In the genomic region with DNA sequence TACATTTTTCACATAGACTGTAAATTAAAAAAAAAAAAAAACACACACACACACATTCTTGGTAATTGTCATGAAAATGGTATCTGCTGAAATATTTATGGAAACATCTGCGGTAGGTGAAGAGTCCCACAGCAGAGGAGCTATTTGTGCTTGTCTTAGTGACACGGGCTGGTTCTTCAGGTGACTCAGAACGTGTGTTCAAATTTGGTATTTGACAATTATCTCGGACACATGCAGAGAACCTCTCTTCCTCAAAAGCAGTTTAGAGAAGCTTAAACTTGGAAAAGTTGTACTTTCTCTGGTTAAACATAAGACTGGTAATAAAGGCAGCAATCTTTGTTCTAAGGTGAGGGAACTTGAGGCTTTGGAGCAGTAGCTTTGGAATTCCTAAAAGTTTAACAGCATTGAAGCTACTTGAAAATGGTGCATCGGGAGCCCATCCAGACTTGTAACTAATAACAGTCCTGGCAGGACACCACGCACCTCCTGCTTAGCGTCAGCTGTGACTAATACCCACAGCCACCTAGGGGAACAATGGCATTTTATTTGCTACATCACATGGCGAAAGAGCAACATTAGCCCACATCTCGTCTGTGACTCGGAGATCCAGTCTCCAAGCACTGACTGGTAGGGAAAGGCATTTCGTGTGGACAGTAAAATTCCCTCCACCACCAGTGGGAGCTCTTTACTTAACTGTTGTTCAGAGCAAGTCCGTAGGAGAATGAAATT, we compare ENCODE assay signal across 9 cellular contexts.
A peak's percentile ranks its signal among the peaks of the same experiment; 100 is the strongest.
DNase-seq lines count a peak whose midpoint lies in the region; FAIRE-seq and TF ChIP-seq lines count a peak whose summit lies in the region.
"Had no signal": no experiment of that assay in that cellular context is flagged by ENCODE, and none has a peak within 500 bp of the region (broad histone marks: within the 10 kb centered on the region; RNA-seq: fewer than 3 reads in every experiment).

No MANE protein-coding gene starts in this region.

- 42 to 49% methylated on average over 12 of the region's 12 CpGs for WGBS in testis, 2 donors

- H3K9me3 ChIP-seq in testis, result no peaks in the 10 kb centered on the region

- intact Hi-C loops in activated CD4-positive, alpha-beta memory T cell treated with anti-CD3 and anti-CD28 coated beads for 36 hours (cut with micrococcal nuclease), result no loop called here
- intact Hi-C loops in testis (cut with DNase I; ENCODE audit: low total_unique reads), result no loop called here

- no peak for FAIRE-seq in GM12892 (lab: Jason Lieb, UNC)

- POLR2A ChIA-PET in activated CD4-positive, alpha-beta memory T cell treated with anti-CD3 and anti-CD28 coated beads for 36 hours (lab: Charles Lee), result no interaction called here
- POLR2A ChIA-PET in activated CD4-positive, alpha-beta memory T cell treated with anti-CD3 and anti-CD28 coated beads, Interleukin-2, amount 10 ng/mL, durations not matched to agents 7 days and 5 days (lab: Charles Lee), result no interaction called here
- POLR2A ChIA-PET in activated CD4-positive, alpha-beta T cell treated with anti-CD3 and anti-CD28 coated beads, Interleukin-2, amount 10 ng/mL, durations not matched to agents 7 days and 5 days (lab: Charles Lee), result no interaction called here

- no peaks in the 10 kb centered on the region for H3K36me3 Mint-ChIP-seq in activated CD4-positive, alpha-beta memory T cell treated with anti-CD3 and anti-CD28 coated beads for 36 hours
- no peaks in the 10 kb centered on the region for H3K36me3 Mint-ChIP-seq in activated CD4-positive, alpha-beta memory T cell treated with anti-CD3 and anti-CD28 coated beads, Interleukin-2, amount 10 ng/mL, durations not matched to agents 7 days and 5 days (ENCODE audit: low read depth)
- H3K36me3 Mint-ChIP-seq in activated CD4-positive, alpha-beta T cell treated with anti-CD3 and anti-CD28 coated beads, Interleukin-2, amount 10 ng/mL, durations not matched to agents 7 days and 5 days (ENCODE audit: low read depth), result no peaks in the 10 kb centered on the region
- H3K36me3 Mint-ChIP-seq: activated naive CD8-positive, alpha-beta T cell treated with anti-CD3 and anti-CD28 coated beads, Interleukin-2, amount 10 ng/mL, durations not matched to agents 7 days and 5 days had no signal

- H3K4me3 Mint-ChIP-seq in activated CD4-positive, alpha-beta memory T cell treated with anti-CD3 and anti-CD28 coated beads for 36 hours, result no peak overlapping the region
- H3K4me3 Mint-ChIP-seq in activated CD4-positive, alpha-beta memory T cell treated with anti-CD3 and anti-CD28 coated beads, Interleukin-2, amount 10 ng/mL, durations not matched to agents 7 days and 5 days, result no peak overlapping the region
- H3K4me3 Mint-ChIP-seq in activated CD4-positive, alpha-beta T cell treated with anti-CD3 and anti-CD28 coated beads, Interleukin-2, amount 10 ng/mL, durations not matched to agents 7 days and 5 days, result no peak overlapping the region
- H3K4me3 Mint-ChIP-seq: activated naive CD8-positive, alpha-beta T cell treated with anti-CD3 and anti-CD28 coated beads, Interleukin-2, amount 10 ng/mL, durations not matched to agents 7 days and 5 days had no signal

- H3K4me1 Mint-ChIP-seq in activated CD4-positive, alpha-beta memory T cell treated with anti-CD3 and anti-CD28 coated beads for 36 hours (ENCODE audit: low read depth), result no peaks in the 10 kb centered on the region
- H3K4me1 Mint-ChIP-seq in activated CD4-positive, alpha-beta memory T cell treated with anti-CD3 and anti-CD28 coated beads, Interleukin-2, amount 10 ng/mL, durations not matched to agents 7 days and 5 days, result no peaks in the 10 kb centered on the region
- no peaks in the 10 kb centered on the region for H3K4me1 Mint-ChIP-seq in activated CD4-positive, alpha-beta T cell treated with anti-CD3 and anti-CD28 coated beads, Interleukin-2, amount 10 ng/mL, durations not matched to agents 7 days and 5 days
- H3K4me1 Mint-ChIP-seq: activated naive CD8-positive, alpha-beta T cell treated with anti-CD3 and anti-CD28 coated beads, Interleukin-2, amount 10 ng/mL, durations not matched to agents 7 days and 5 days had no signal

- no peaks in the 10 kb centered on the region for H3K9me3 Mint-ChIP-seq in activated CD4-positive, alpha-beta memory T cell treated with anti-CD3 and anti-CD28 coated beads for 36 hours
- no peaks in the 10 kb centered on the region for H3K9me3 Mint-ChIP-seq in activated CD4-positive, alpha-beta memory T cell treated with anti-CD3 and anti-CD28 coated beads, Interleukin-2, amount 10 ng/mL, durations not matched to agents 7 days and 5 days
- no peaks in the 10 kb centered on the region for H3K9me3 Mint-ChIP-seq in activated CD4-positive, alpha-beta T cell treated with anti-CD3 and anti-CD28 coated beads, Interleukin-2, amount 10 ng/mL, durations not matched to agents 7 days and 5 days
- H3K9me3 Mint-ChIP-seq: activated naive CD8-positive, alpha-beta T cell treated with anti-CD3 and anti-CD28 coated beads, Interleukin-2, amount 10 ng/mL, durations not matched to agents 7 days and 5 days had no signal

- CTCF ChIA-PET in activated CD4-positive, alpha-beta memory T cell treated with anti-CD3 and anti-CD28 coated beads for 36 hours (lab: Charles Lee), result no interaction called here
- CTCF ChIA-PET in activated CD4-positive, alpha-beta memory T cell treated with anti-CD3 and anti-CD28 coated beads, Interleukin-2, amount 10 ng/mL, durations not matched to agents 7 days and 5 days (lab: Charles Lee), result no interaction called here
- CTCF ChIA-PET in activated CD4-positive, alpha-beta T cell treated with anti-CD3 and anti-CD28 coated beads, Interleukin-2, amount 10 ng/mL, durations not matched to agents 7 days and 5 days (lab: Charles Lee), result no interaction called here

- DNase-seq in activated CD4-positive, alpha-beta memory T cell treated with anti-CD3 and anti-CD28 coated beads for 36 hours, result peak; percentile 13
- no peak for DNase-seq in activated CD4-positive, alpha-beta memory T cell treated with anti-CD3 and anti-CD28 coated beads, Interleukin-2, amount 10 ng/mL, durations not matched to agents 7 days and 5 days
- DNase-seq in NCI-H446 treated with DMSO at 0.1 percent for 48 hours (lab: John Stamatoyannopoulos, UW) (peak; percentile 35), cardiac fibroblast (ENCODE audit: low read depth in 2 of 2) (peak; percentile 85 to 94), kidney epithelial cell (ENCODE audit: low read depth) (peak; percentile 90), testis (peak; percentile 86), GM12892 (ENCODE audit: insufficient read length) (no peak)
- DNase-seq in activated CD4-positive, alpha-beta T cell treated with anti-CD3 and anti-CD28 coated beads, Interleukin-2, amount 10 ng/mL, durations not matched to agents 7 days and 5 days, result no peak
- DNase-seq: activated naive CD8-positive, alpha-beta T cell treated with anti-CD3 and anti-CD28 coated beads, Interleukin-2, amount 10 ng/mL, durations not matched to agents 7 days and 5 days had no signal

- no peaks in the 10 kb centered on the region for H3K27me3 Mint-ChIP-seq in activated CD4-positive, alpha-beta memory T cell treated with anti-CD3 and anti-CD28 coated beads for 36 hours
- H3K27me3 Mint-ChIP-seq in activated CD4-positive, alpha-beta memory T cell treated with anti-CD3 and anti-CD28 coated beads, Interleukin-2, amount 10 ng/mL, durations not matched to agents 7 days and 5 days, result no peaks in the 10 kb centered on the region
- H3K27me3 Mint-ChIP-seq in activated CD4-positive, alpha-beta T cell treated with anti-CD3 and anti-CD28 coated beads, Interleukin-2, amount 10 ng/mL, durations not matched to agents 7 days and 5 days, result no peaks in the 10 kb centered on the region

- H3K36me3 ChIP-seq in kidney epithelial cell (ENCODE audit: control insufficient read depth, insufficient read depth, low read length), result no peaks in the 10 kb centered on the region
- no peaks in the 10 kb centered on the region for H3K36me3 ChIP-seq in testis (ENCODE audit: low read depth, missing control alignments)

- no peak overlapping the region for H3K27ac ChIP-seq in testis

- no peaks in the 10 kb centered on the region for H3K4me1 ChIP-seq in testis

- H3K27me3 ChIP-seq in kidney epithelial cell (ENCODE audit: control insufficient read depth, insufficient read depth, low read length) (no peaks in the 10 kb centered on the region), testis (no peaks in the 10 kb centered on the region)

- TF ChIP-seq CTCF in cardiac fibroblast (IDR thresholded peaks at IDR 0.05; ENCODE audit: low read depth, low read length) (peak; percentile 78), kidney epithelial cell (IDR thresholded peaks at IDR 0.05; ENCODE audit: insufficient read depth, low read length, poor library complexity, severe bottlenecking) (peak; percentile 80), testis (IDR thresholded peaks at IDR 0.05) (peak in 2 of 3 experiments; percentile 39 to 57)

- TF ChIP-seq POLR2A in testis (IDR thresholded peaks at IDR 0.05), result no peak
- TF ChIP-seq POLR2A in GM12892 (IDR thresholded peaks at IDR 0.05; ENCODE audit: low read depth, low read length), result no peak

- H3K27ac Mint-ChIP-seq in activated CD4-positive, alpha-beta memory T cell treated with anti-CD3 and anti-CD28 coated beads for 36 hours, result no peak overlapping the region
- H3K27ac Mint-ChIP-seq in activated CD4-positive, alpha-beta memory T cell treated with anti-CD3 and anti-CD28 coated beads, Interleukin-2, amount 10 ng/mL, durations not matched to agents 7 days and 5 days, result no peak overlapping the region
- H3K27ac Mint-ChIP-seq in activated CD4-positive, alpha-beta T cell treated with anti-CD3 and anti-CD28 coated beads, Interleukin-2, amount 10 ng/mL, durations not matched to agents 7 days and 5 days, result no peak overlapping the region
- H3K27ac Mint-ChIP-seq: activated naive CD8-positive, alpha-beta T cell treated with anti-CD3 and anti-CD28 coated beads, Interleukin-2, amount 10 ng/mL, durations not matched to agents 7 days and 5 days had no signal

- H3K4me3 ChIP-seq in cardiac fibroblast (replicated peaks in 1 of 2; ENCODE audit: low read depth in 2 of 2, low read length in 2 of 2) (no peak overlapping the region), kidney epithelial cell (ENCODE audit: low read depth, low read length) (no peak overlapping the region), testis (no peak overlapping the region)

Comparison
In these comparisons a context has a peak if more than half of its experiments do, and no peak if none do; other contexts are left out.
1. DNase-seq: peak in activated CD4-positive, alpha-beta memory T cell treated with anti-CD3 and anti-CD28 coated beads for 36 hours (single experiment), NCI-H446 treated with DMSO at 0.1 percent for 48 hours (single experiment), cardiac fibroblast (2 of 2), kidney epithelial cell (single experiment) and testis (single experiment); none in activated CD4-positive, alpha-beta memory T cell treated with anti-CD3 and anti-CD28 coated beads, Interleukin-2, amount 10 ng/mL, durations not matched to agents 7 days and 5 days (single experiment), GM12892 (single experiment) and activated CD4-positive, alpha-beta T cell treated with anti-CD3 and anti-CD28 coated beads, Interleukin-2, amount 10 ng/mL, durations not matched to agents 7 days and 5 days (single experiment).
2. Peak in every context shown above with its lines, with median percentiles within 50 percentile points of each other: CTCF ChIP-seq.